ENCODE assay signal across 1 cellular context in the genomic region with DNA sequence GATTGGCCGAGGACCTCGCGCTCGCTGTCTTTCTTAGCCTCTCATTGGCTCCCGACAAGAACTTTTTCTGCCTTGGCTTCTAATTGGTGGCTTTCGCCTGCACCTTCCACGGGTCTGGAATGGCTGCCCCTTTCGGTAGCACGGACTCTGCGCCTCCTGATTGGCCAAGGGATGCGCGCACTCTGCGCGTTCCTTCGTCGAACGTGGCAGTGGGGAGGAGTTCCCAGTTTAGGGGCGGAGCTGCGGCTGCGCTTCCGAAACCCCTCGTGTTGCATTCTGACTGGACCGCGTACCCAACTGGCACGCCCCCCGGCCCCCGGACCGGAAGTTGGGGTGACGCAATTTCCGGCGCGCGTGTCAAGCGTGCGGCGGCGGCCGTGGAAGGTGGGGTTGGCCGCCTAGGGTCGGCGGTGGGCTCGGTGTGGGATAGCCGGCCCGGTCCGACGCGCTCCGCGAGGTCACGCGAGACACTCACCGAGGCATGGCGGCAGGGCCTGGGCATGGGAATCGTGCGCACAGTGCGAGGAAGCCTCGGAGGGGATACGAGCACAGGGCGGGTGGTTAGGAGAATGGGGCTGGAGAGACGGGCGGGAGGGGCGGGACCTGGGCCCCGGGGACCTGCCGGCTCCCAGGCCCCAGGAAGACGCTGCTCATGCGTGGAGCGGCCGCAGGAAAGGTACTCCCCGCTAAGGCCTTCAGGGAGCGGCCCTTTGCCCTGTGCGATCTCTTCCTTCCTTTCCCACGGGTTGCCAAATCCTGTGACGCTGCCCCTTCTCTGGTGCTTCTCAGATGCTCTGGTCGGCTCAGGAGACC.
TF ChIP-seq lines count a peak whose summit lies in the region.

No MANE protein-coding gene starts in this region.

TF ChIP-seq in HepG2, 621 proteins besides CTCF, POLR2A, EP300 and RAD21 (continued from another document and continues in another):
- TF ChIP-seq ZNF503 (CRISPR knock-in tag; IDR thresholded peaks at IDR 0.05), result peak; percentile 80; the same call in 1 of the 2 replicates
- peak; percentile 69; the same call in 1 of the 2 replicates for TF ChIP-seq SMAD1 (CRISPR knock-in tag; IDR thresholded peaks at IDR 0.05; ENCODE audit: borderline replicate concordance, low read depth)
- peak; percentile 96 for TF ChIP-seq ZBTB40 (IDR thresholded peaks at IDR 0.05)
- peak; percentile 67 for TF ChIP-seq ZBTB40 (CRISPR knock-in tag; IDR thresholded peaks at IDR 0.05)
- TF ChIP-seq FOSL1 (CRISPR knock-in tag; IDR thresholded peaks at IDR 0.05; ENCODE audit: borderline replicate concordance), result no peak
- TF ChIP-seq TEAD3 (CRISPR knock-in tag; optimal IDR thresholded peaks at IDR 0.05; ENCODE audit: borderline replicate concordance), result peak; percentile 78
- TF ChIP-seq ZNF775 (CRISPR knock-in tag; IDR thresholded peaks at IDR 0.05; ENCODE audit: borderline replicate concordance), result no peak
- no peak for TF ChIP-seq NFIC (IDR thresholded peaks at IDR 0.05; ENCODE audit: low read length)
- peak; percentile 96; the same call in 1 of the 2 replicates for TF ChIP-seq ZFP36L1 (CRISPR knock-in tag; IDR thresholded peaks at IDR 0.05)
- no peak for TF ChIP-seq ZNF296 (CRISPR knock-in tag; conservative IDR thresholded peaks at IDR 0.05)
- TF ChIP-seq ZNF703 (CRISPR knock-in tag; IDR thresholded peaks at IDR 0.05; ENCODE audit: borderline replicate concordance), result peak; percentile 84; the same call in 1 of the 2 replicates
- TF ChIP-seq ZNF136 (CRISPR knock-in tag; IDR thresholded peaks at IDR 0.05; ENCODE audit: low read depth), result no peak; the same call in 1 of the 2 replicates
- peak; percentile 63; the same call in 1 of the 2 replicates for TF ChIP-seq ZNF598 (CRISPR knock-in tag; IDR thresholded peaks at IDR 0.05; ENCODE audit: borderline replicate concordance)
- peak; percentile 99 for TF ChIP-seq MYC (CRISPR knock-in tag; IDR thresholded peaks at IDR 0.05; ENCODE audit: borderline replicate concordance)
- no peak for TF ChIP-seq ZNF12 (CRISPR knock-in tag; IDR thresholded peaks at IDR 0.05)
- peak; percentile 81; the same call in 1 of the 2 replicates for TF ChIP-seq ZSCAN9 (CRISPR knock-in tag; IDR thresholded peaks at IDR 0.05; ENCODE audit: borderline replicate concordance)
- TF ChIP-seq ZSCAN29 (CRISPR knock-in tag; conservative IDR thresholded peaks at IDR 0.05), result no peak
- 0 out of 2 replicates have a peak, but pooled peaks have one; percentile 63 for TF ChIP-seq NFE2L1 (CRISPR knock-in tag; IDR thresholded peaks at IDR 0.05; ENCODE audit: borderline replicate concordance)
- TF ChIP-seq KLF13 (CRISPR knock-in tag; IDR thresholded peaks at IDR 0.05), result peak; percentile 65
- peak; percentile 97 for TF ChIP-seq GABPB1 (CRISPR knock-in tag; IDR thresholded peaks at IDR 0.05)
- no peak for TF ChIP-seq ZBTB37 (CRISPR knock-in tag; IDR thresholded peaks at IDR 0.05)
- TF ChIP-seq RBFOX2 (IDR thresholded peaks at IDR 0.05; ENCODE audit: low read depth, low read length), result peak; percentile 98
- no peak for TF ChIP-seq HMG20A (CRISPR knock-in tag; IDR thresholded peaks at IDR 0.05; ENCODE audit: borderline replicate concordance)
- TF ChIP-seq ZNF253 (CRISPR knock-in tag; IDR thresholded peaks at IDR 0.05; ENCODE audit: borderline replicate concordance), result peak; percentile 33; the same call in 1 of the 2 replicates
- 0 out of 2 replicates have a peak, but pooled peaks have one; percentile 48 for TF ChIP-seq ZNF609 (CRISPR knock-in tag; IDR thresholded peaks at IDR 0.05; ENCODE audit: borderline replicate concordance)
- TF ChIP-seq SP5 (CRISPR knock-in tag; IDR thresholded peaks at IDR 0.05; ENCODE audit: borderline replicate concordance, low read depth), result peak; percentile 91
- TF ChIP-seq, protein P1, sequence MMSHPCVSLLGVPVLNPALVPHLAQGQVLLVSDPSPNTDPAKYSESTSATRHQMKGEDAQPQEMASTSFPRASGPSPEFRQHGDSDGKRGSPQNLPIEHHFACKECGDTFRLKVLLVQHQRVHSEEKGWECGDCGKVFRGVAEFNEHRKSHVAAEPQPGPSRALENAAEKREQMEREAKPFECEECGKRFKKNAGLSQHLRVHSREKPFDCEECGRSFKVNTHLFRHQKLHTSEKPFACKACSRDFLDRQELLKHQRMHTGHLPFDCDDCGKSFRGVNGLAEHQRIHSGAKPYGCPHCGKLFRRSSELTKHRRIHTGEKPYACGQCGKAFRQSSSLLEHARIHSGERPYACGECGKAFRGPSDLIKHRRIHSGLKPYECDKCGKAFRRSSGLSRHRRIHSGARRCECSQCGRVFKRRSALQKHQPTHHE (CRISPR knock-in tag; IDR thresholded peaks at IDR 0.05; ENCODE audit: borderline replicate concordance), result peak; percentile 99
- peak; percentile 95 for TF ChIP-seq ZNF350 (CRISPR knock-in tag; IDR thresholded peaks at IDR 0.05; ENCODE audit: borderline replicate concordance, low read depth)
- peak; percentile 85 for TF ChIP-seq KDM2A (CRISPR knock-in tag; IDR thresholded peaks at IDR 0.05; ENCODE audit: borderline replicate concordance, low read depth)
- TF ChIP-seq, protein P2, sequence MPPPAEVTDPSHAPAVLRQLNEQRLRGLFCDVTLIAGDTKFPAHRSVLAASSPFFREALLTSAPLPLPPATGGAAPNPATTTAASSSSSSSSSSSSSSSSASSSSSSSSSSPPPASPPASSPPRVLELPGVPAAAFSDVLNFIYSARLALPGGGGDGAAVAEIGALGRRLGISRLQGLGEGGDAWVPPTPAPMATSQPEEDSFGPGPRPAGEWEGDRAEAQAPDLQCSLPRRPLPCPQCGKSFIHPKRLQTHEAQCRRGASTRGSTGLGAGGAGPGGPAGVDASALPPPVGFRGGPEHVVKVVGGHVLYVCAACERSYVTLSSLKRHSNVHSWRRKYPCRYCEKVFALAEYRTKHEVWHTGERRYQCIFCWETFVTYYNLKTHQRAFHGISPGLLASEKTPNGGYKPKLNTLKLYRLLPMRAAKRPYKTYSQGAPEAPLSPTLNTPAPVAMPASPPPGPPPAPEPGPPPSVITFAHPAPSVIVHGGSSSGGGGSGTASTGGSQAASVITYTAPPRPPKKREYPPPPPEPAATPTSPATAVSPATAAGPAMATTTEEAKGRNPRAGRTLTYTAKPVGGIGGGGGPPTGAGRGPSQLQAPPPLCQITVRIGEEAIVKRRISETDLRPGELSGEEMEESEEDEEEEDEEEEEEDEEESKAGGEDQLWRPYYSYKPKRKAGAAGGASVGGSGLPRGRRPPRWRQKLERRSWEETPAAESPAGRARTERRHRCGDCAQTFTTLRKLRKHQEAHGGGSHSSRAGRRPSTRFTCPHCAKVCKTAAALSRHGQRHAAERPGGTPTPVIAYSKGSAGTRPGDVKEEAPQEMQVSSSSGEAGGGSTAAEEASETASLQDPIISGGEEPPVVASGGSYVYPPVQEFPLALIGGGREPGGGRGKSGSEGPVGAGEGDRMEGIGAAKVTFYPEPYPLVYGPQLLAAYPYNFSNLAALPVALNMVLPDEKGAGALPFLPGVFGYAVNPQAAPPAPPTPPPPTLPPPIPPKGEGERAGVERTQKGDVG (CRISPR knock-in tag; IDR thresholded peaks at IDR 0.05; ENCODE audit: borderline replicate concordance), result no peak; the same call in 1 of the 2 replicates
